In genomic region chr2:84703831-84704230, GRCh38 we compare ENCODE assay signal across 35 cellular contexts.
"Had no signal": no experiment of that assay in that cellular context is flagged by ENCODE, and none has a peak within 500 bp of the region (broad histone marks: within the 10 kb centered on the region; RNA-seq: fewer than 3 reads in every experiment).

No MANE protein-coding gene starts in this region.

- H3K36me3 ChIP-seq: MG63 had no signal

- H3K4me3 ChIP-seq: MG63 had no signal

- H3K9me3 ChIP-seq: MG63 had no signal

- DNase-seq: Karpas-422, Kasumi-1, MM.1S, MV-4-11, NCI-H1048, NCI-H1092, NCI-H1092 treated with DMSO at 0.1 percent for 48 hours, NCI-H1105, NCI-H1105 treated with DMSO at 0.1 percent for 48 hours, NCI-H1417, NCI-H1417 treated with DMSO at 0.1 percent for 48 hours, NCI-H1436, NCI-H1436 treated with DMSO at 0.1 percent for 48 hours, NCI-H146, NCI-H1694, NCI-H1694 treated with DMSO at 0.1 percent for 48 hours, NCI-H187, NCI-H187 treated with DMSO at 0.1 percent for 48 hours, NCI-H1930, NCI-H2029, NCI-H2029 treated with DMSO at 0.1 percent for 48 hours, NCI-H2081, NCI-H2081 treated with DMSO at 0.1 percent for 48 hours, NCI-H2107, NCI-H2171, NCI-H2171 treated with DMSO at 0.1 percent for 48 hours, NCI-H2227 treated with DMSO at 0.1 percent for 48 hours, NCI-H226, NCI-H345, NCI-H446, NCI-H446 treated with DMSO at 0.1 percent for 48 hours, NCI-H510A, NCI-H510A treated with DMSO at 0.1 percent for 48 hours, NCI-H524 had no signal

- H3K27me3 ChIP-seq: MG63 had no signal
